Comparison of ENCODE assay signal across 8 cellular contexts in the genomic region with DNA sequence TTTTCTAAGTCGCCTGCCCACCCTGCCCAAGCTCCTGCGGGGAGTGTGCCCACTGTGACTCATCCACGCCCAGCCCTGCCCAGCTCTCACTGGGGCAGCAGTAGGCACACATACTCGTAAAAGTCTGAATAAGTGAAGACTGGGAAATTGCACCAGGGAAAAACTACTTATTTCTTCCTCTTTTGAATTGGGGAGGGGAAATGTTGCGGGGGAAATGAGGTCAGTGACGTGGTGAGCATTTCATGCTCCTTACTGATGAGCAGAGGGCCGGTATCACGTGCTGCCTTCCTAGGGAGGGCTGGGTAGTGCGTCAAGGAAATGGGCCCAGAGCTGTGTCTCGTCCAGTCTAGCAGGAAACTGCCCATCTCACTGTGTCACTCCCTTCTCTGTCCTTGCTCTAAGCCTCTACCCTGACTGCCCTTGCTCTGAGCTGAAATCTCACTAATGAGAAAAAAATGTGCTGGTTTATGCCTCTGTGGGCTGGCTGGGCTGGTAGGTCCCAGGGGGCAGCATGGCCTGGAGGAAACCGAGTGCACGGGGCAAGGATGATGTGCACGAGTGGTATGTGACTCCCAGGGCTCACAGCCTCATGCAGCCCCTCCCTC. TPM values are rescaled to one million over a fixed set of nuclear protein-coding genes. Genes with fewer than 3 reads are reported as not detected.
DNase-seq lines count a peak whose midpoint lies in the region; ATAC-seq and TF ChIP-seq lines count a peak whose summit lies in the region.

No MANE protein-coding gene starts in this region.

- TF ChIP-seq RAD21 in IMR-90 (IDR thresholded peaks at IDR 0.05; ENCODE audit: low read length) = no peak

- TF ChIP-seq POLR2A in IMR-90 (IDR thresholded peaks at IDR 0.05; ENCODE audit: low read depth, low read length) (no peak), adrenal gland (IDR thresholded peaks at IDR 0.05) (no peak)

- peak overlapping the region; percentile 82 for H3K27ac ChIP-seq in IMR-90 (ENCODE audit: insufficient read depth, low read length)
- peak overlapping the region in 2 of 5 donors; percentile 71 to 86 for H3K27ac ChIP-seq in adrenal gland
- peak overlapping the region; percentile 82 to 98 for H3K27ac ChIP-seq in left lung

- intact Hi-C loops in IMR-90 (cut with micrococcal nuclease) = no loop called here
- intact Hi-C loops in adrenal gland (cut with DNase I) = no loop called here
- intact Hi-C loops in left lung (cut with DNase I) = no loop called here

- peak overlapping the region; percentile 87 for H2AFZ ChIP-seq in IMR-90 (replicated peaks; ENCODE audit: low read length, poor library complexity)

- peak overlapping the region; percentile 62 for H4K5ac ChIP-seq in IMR-90 (ENCODE audit: low read depth, low read length)

- H4K8ac ChIP-seq in IMR-90 (ENCODE audit: low read depth in 2 of 2, low read length in 2 of 2) = peak overlapping the region; percentile 81 to 85

- H3K4me1 ChIP-seq in IMR-90 (ENCODE audit: control insufficient read depth, insufficient read depth, low read length) = peaks cover 20% of the 10 kb centered on the region
- peaks cover 3 to 13% of the 10 kb centered on the region in 2 donors for H3K4me1 ChIP-seq in adrenal gland (replicated peaks in 1 of 2)
- peaks cover 7 to 97% of the 10 kb centered on the region in 2 donors for H3K4me1 ChIP-seq in left lung

- peaks cover 12% of the 10 kb centered on the region for H3K9me1 ChIP-seq in IMR-90 (ENCODE audit: insufficient read depth, low read length)

- H3K36me3 ChIP-seq in IMR-90 (ENCODE audit: control insufficient read depth, insufficient read depth, low read length) (no peaks in the 10 kb centered on the region), adrenal gland (replicated peaks in 1 of 2) (no peaks in the 10 kb centered on the region), left lung (no peaks in the 10 kb centered on the region)

- H3K4me3 ChIP-seq in IMR-90 (ENCODE audit: insufficient read depth, low read depth, low read length) = no peak overlapping the region
- H3K4me3 ChIP-seq in adrenal gland = no peak overlapping the region
- no peak overlapping the region for H3K4me3 ChIP-seq in left lung

- H2AK9ac ChIP-seq in IMR-90 (replicated peaks; ENCODE audit: low read depth, low read length, poor library complexity) = peak overlapping the region; percentile 88

- H3K9me3 ChIP-seq in IMR-90 (ENCODE audit: control insufficient read depth, insufficient read depth, low read length) (peaks cover 4% of the 10 kb centered on the region; the same call in 1 of the 2 replicates), adrenal gland (replicated peaks in 1 of 3) (no peaks in the 10 kb centered on the region), left lung (no peaks in the 10 kb centered on the region)

- peak overlapping the region; percentile 4; the same call in 1 of the 2 replicates for H3K23ac ChIP-seq in IMR-90 (ENCODE audit: low read depth, low read length)

- H3K18ac ChIP-seq in IMR-90 (ENCODE audit: low read depth, low read length) = peak overlapping the region; percentile 80

- H3K4me2 ChIP-seq in IMR-90 (ENCODE audit: low read depth, low read length) = peak overlapping the region; percentile 16; the same call in 1 of the 2 replicates

- peak overlapping the region; percentile 96 for H2BK20ac ChIP-seq in IMR-90 (ENCODE audit: low read depth, low read length)

- peak overlapping the region; percentile 95 for H2AK5ac ChIP-seq in IMR-90 (ENCODE audit: low read depth, low read length)

- H3K56ac ChIP-seq in IMR-90 (ENCODE audit: extremely low read depth, insufficient read depth, low read length) = peak overlapping the region; percentile 70; the same call in 1 of the 2 replicates

- DNase-seq in ELR (ENCODE audit: low read depth) = peak; percentile 94
- peak; percentile 88 for DNase-seq in IMR-90
- peak; percentile 58 to 80 (median 69) for DNase-seq in adrenal gland
- peak; percentile 88 to 91 for DNase-seq in left lung
- no peak for DNase-seq in retina
- no peak for DNase-seq in DMS114 treated with DMSO at 0.1 percent for 48 hours (lab: John Stamatoyannopoulos, UW; ENCODE audit: unreplicated experiment)
- DNase-seq in SK-N-DZ (ENCODE audit: low spot score) = no peak

- peak; percentile 98 for ATAC-seq in IMR-90 (ENCODE audit: low read depth)
- peak; percentile 74 for ATAC-seq in left lung
- no peak for ATAC-seq in HG03045 (IDR thresholded peaks at IDR 0.05; ENCODE audit: unreplicated experiment)

- H3K14ac ChIP-seq in IMR-90 (replicated peaks; ENCODE audit: low read depth, low read length) = peak overlapping the region; percentile 11

- peak overlapping the region; percentile 89 for H3K4ac ChIP-seq in IMR-90 (ENCODE audit: low read depth, low read length)

- BruUV-seq in IMR-90 (replicated peaks; lab: Mats Ljungman, UMichigan) = no TSS peak

- peak overlapping the region; percentile 81 for H4K91ac ChIP-seq in IMR-90 (ENCODE audit: insufficient read depth, low read depth, low read length)

- 0 out of 2 replicates have a peak overlapping the region, but pooled peaks have one; percentile 15 for H3K9ac ChIP-seq in IMR-90 (ENCODE audit: low read depth, low read length)

- peak overlapping the region; percentile 89 for H2BK5ac ChIP-seq in IMR-90 (ENCODE audit: low read depth, low read length, poor library complexity, severe bottlenecking)

- in situ Hi-C loops in IMR-90 (cut with MboI; ENCODE audit: low sequenced_read_pairs) = no loop called here

- dilution Hi-C loops in IMR-90 (cut with HindIII; ENCODE audit: low sequenced_read_pairs, unreplicated experiment) = no loop called here

- peak overlapping the region; percentile 49 for H2BK15ac ChIP-seq in IMR-90 (ENCODE audit: low read depth, low read length)

- POLR2A ChIA-PET in IMR-90 (lab: Charles Lee; ENCODE audit: unreplicated experiment) = no interaction called here

- TF ChIP-seq CTCF in IMR-90 (conservative IDR thresholded peaks at IDR 0.05; ENCODE audit: low read depth, low read length) (no peak), adrenal gland (IDR thresholded peaks at IDR 0.05) (no peak), left lung (IDR thresholded peaks at IDR 0.05) (no peak)

- CTCF ChIA-PET in IMR-90 (lab: Yijun Ruan, JAX) = interaction anchor here (1.2 kb wide), 1 partner anchor 10 kb away, joined by 4 read pairs; no protein-coding TSS in a partner anchor

- no peaks in the 10 kb centered on the region for H3K27me3 ChIP-seq in IMR-90 (ENCODE audit: control insufficient read depth, insufficient read depth, low read length)
- H3K27me3 ChIP-seq in adrenal gland = no peaks in the 10 kb centered on the region
- no peaks in the 10 kb centered on the region for H3K27me3 ChIP-seq in left lung

- WGBS in IMR-90 (ENCODE audit: extremely low coverage in 2 of 2, insufficient read length in 1 of 2), 2 experiments = no CpG with 5 or more reads among the region's 13 CpGs
- 44 to 61% (median 52%) methylated on average over 13 of the region's 13 CpGs for WGBS in adrenal gland, 4 donors

- peak overlapping the region; percentile 70 for H2BK120ac ChIP-seq in IMR-90 (ENCODE audit: low read depth, low read length)

- no peaks in the 10 kb centered on the region for H3K79me1 ChIP-seq in IMR-90 (ENCODE audit: low read depth in 1 of 2, low read length in 2 of 2)

- H4K20me1 ChIP-seq in IMR-90 (ENCODE audit: insufficient read depth, low read length) = no peaks in the 10 kb centered on the region

TF ChIP-seq in IMR-90, 13 proteins besides CTCF, POLR2A, EP300 and RAD21:
- TF ChIP-seq MAZ (IDR thresholded peaks at IDR 0.05; ENCODE audit: borderline replicate concordance, low read depth, low read length) = peak; percentile 61; the same call in 1 of the 2 replicates
- peak; percentile 53 for TF ChIP-seq FOS (IDR thresholded peaks at IDR 0.05; ENCODE audit: low read depth, low read length)
- TF ChIP-seq BHLHE40 (IDR thresholded peaks at IDR 0.05; ENCODE audit: low read depth, low read length) = peak; percentile 84
- peak; percentile 90 for TF ChIP-seq USF2 (IDR thresholded peaks at IDR 0.05; ENCODE audit: low read depth, low read length)
- TF ChIP-seq MXI1 (IDR thresholded peaks at IDR 0.05; ENCODE audit: borderline replicate concordance, low read depth, low read length) = no peak
- TF ChIP-seq RCOR1 (IDR thresholded peaks at IDR 0.05; ENCODE audit: insufficient replicate concordance, low read length) = peak; percentile 56
TF ChIP-seq in IMR-90: peak in this region for 5.

RNA-seq across cellular contexts. Expression of gene TNFRSF1B, which starts 13.5 kb away (rescaled TPM):
- total RNA-seq in IMR-90 (2012; rRNA removed) (4.3 and 5.0 TPM in 2 replicates), adrenal gland (10 to 100 TPM; 14.6 to 58.3 (median 36.8) TPM), left lung (100 to 1,000 TPM in 1 of 2 donors, 10 to 100 TPM in 1; 33.0 to 109 TPM)
- polyA plus RNA-seq in IMR-90 (2012; rRNA removed) (8.6 and 8.9 TPM in 2 replicates), adrenal gland (10 to 100 TPM in 2 of 3 donors, 1 to 10 TPM in 1; 7.7 to 11.7 (median 10.7) TPM)
- polyA plus RNA-seq in IMR-90 (2012; cell fraction: cytosol; rRNA removed) = 6.3 and 11.9 TPM in 2 replicates
- polyA plus RNA-seq in IMR-90 (2012; cell fraction: nucleus; rRNA removed; ENCODE audit: low replicate concordance) = 4.3 and 6.7 TPM in 2 replicates
- polyA plus RNA-seq in SK-N-DZ (2014; cell fraction: cytosol; rRNA removed) = not detected in 2 replicates
- polyA plus RNA-seq in SK-N-DZ (2014; cell fraction: nucleus; rRNA removed) = not detected in 2 replicates

Comparison
In these comparisons a context has a peak if more than half of its experiments do, and no peak if none do; other contexts are left out.
1. DNase-seq: peak in ELR (single experiment), IMR-90 (single experiment), adrenal gland (7 of 7) and left lung (2 of 2); none in retina (single experiment), DMS114 treated with DMSO at 0.1 percent for 48 hours (single experiment) and SK-N-DZ (single experiment).